In the genomic region with DNA sequence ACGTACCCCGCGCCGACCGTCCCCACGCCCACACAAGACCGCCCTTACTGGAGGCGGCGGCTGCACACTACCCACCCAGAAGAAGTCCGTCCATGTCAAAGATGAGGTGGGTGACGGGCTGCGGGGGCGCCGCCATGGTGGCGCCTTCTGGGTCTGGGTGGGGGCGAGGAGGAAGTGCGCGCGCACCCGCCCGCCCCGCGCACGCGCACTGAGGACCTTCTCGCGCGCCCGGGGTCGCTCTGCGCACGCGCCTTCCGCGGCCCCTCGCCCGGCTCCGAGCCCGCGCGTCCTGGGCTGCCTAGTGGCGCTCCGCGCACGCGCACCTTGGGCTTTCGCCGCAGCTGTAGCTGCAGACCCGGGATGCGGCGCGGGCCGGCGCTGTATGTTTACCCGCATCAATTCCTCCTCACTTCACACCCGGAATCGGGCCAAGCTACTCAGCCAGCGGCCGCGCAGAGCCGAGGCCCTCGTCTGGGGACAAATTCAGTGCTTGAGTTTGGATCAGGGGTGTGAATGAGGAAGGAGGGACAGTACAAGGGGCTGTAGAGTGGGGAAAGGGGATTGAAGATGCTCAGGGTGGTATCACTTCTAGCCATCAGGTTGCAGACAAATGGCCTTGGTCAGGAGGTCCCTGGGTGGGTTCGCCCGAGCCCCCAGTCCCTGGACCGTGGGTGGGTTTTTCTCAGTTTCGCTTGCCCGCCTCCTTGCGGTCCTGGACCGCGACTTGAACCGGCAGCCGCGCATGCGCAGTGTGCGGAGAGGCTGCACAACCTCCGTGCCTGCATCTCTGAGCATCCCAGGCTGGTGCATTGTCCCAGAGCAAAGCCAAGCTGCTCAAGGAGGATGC, we compare ENCODE assay signal across 1 cellular context.
A peak's percentile ranks its signal among the peaks of the same experiment; 100 is the strongest.
TF ChIP-seq lines count a peak whose summit lies in the region.

Gene PUDP (minus strand): TSS at position 176 of the 847 bp plus-strand sequence. CDS start 40 bp downstream, at position 136.

TF ChIP-seq in HepG2, 621 proteins besides CTCF, POLR2A, EP300 and RAD21 (continued from another document and continues in another):
- no peak for TF ChIP-seq SNAPC4 (CRISPR knock-in tag; IDR thresholded peaks at IDR 0.05)
- no peak; the same call in 1 of the 2 replicates for TF ChIP-seq KMT2A (CRISPR knock-in tag; IDR thresholded peaks at IDR 0.05)
- no peak for TF ChIP-seq NR2F1 (CRISPR knock-in tag; IDR thresholded peaks at IDR 0.05)
- TF ChIP-seq FOSL2 (CRISPR knock-in tag; IDR thresholded peaks at IDR 0.05): no peak
- no peak for TF ChIP-seq ZNF713 (CRISPR knock-in tag; IDR thresholded peaks at IDR 0.05)
- TF ChIP-seq PPARG (CRISPR knock-in tag; conservative IDR thresholded peaks at IDR 0.05): no peak
- no peak for TF ChIP-seq PRMT3 (CRISPR knock-in tag; IDR thresholded peaks at IDR 0.05; ENCODE audit: borderline replicate concordance, low read depth)
- TF ChIP-seq ARNT2 (CRISPR knock-in tag; IDR thresholded peaks at IDR 0.05; ENCODE audit: low read depth): no peak
- no peak for TF ChIP-seq ZFP91 (CRISPR knock-in tag; IDR thresholded peaks at IDR 0.05; ENCODE audit: borderline replicate concordance)
- TF ChIP-seq ATF7 (IDR thresholded peaks at IDR 0.05): no peak
- TF ChIP-seq ATF7 (CRISPR knock-in tag; IDR thresholded peaks at IDR 0.05): no peak
- no peak for TF ChIP-seq ZSCAN30 (CRISPR knock-in tag; IDR thresholded peaks at IDR 0.05)
- TF ChIP-seq, protein P1, sequence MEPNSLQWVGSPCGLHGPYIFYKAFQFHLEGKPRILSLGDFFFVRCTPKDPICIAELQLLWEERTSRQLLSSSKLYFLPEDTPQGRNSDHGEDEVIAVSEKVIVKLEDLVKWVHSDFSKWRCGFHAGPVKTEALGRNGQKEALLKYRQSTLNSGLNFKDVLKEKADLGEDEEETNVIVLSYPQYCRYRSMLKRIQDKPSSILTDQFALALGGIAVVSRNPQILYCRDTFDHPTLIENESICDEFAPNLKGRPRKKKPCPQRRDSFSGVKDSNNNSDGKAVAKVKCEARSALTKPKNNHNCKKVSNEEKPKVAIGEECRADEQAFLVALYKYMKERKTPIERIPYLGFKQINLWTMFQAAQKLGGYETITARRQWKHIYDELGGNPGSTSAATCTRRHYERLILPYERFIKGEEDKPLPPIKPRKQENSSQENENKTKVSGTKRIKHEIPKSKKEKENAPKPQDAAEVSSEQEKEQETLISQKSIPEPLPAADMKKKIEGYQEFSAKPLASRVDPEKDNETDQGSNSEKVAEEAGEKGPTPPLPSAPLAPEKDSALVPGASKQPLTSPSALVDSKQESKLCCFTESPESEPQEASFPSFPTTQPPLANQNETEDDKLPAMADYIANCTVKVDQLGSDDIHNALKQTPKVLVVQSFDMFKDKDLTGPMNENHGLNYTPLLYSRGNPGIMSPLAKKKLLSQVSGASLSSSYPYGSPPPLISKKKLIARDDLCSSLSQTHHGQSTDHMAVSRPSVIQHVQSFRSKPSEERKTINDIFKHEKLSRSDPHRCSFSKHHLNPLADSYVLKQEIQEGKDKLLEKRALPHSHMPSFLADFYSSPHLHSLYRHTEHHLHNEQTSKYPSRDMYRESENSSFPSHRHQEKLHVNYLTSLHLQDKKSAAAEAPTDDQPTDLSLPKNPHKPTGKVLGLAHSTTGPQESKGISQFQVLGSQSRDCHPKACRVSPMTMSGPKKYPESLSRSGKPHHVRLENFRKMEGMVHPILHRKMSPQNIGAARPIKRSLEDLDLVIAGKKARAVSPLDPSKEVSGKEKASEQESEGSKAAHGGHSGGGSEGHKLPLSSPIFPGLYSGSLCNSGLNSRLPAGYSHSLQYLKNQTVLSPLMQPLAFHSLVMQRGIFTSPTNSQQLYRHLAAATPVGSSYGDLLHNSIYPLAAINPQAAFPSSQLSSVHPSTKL (CRISPR knock-in tag; IDR thresholded peaks at IDR 0.05): no peak
- TF ChIP-seq GATAD2A (CRISPR knock-in tag; IDR thresholded peaks at IDR 0.05): no peak
- TF ChIP-seq ZSCAN31 (CRISPR knock-in tag; IDR thresholded peaks at IDR 0.05; ENCODE audit: low read depth): no peak
- TF ChIP-seq ZNF530 (CRISPR knock-in tag; IDR thresholded peaks at IDR 0.05; ENCODE audit: low read depth): no peak
- no peak for TF ChIP-seq JARID2 (CRISPR knock-in tag; IDR thresholded peaks at IDR 0.05; ENCODE audit: insufficient replicate concordance)
- TF ChIP-seq ZSCAN5A (CRISPR knock-in tag; IDR thresholded peaks at IDR 0.05; ENCODE audit: borderline replicate concordance): no peak
- no peak for TF ChIP-seq DBP (CRISPR knock-in tag; IDR thresholded peaks at IDR 0.05; ENCODE audit: not compliant biosample characterization)
- no peak for TF ChIP-seq RFXANK (CRISPR knock-in tag; IDR thresholded peaks at IDR 0.05)
- 0 out of 2 replicates have a peak, but pooled peaks have one; percentile 51 for TF ChIP-seq KMT2B (CRISPR knock-in tag; IDR thresholded peaks at IDR 0.05)
- no peak for TF ChIP-seq EHMT2 (IDR thresholded peaks at IDR 0.05; ENCODE audit: borderline replicate concordance, low read depth, low read length)
- TF ChIP-seq, protein P2, sequence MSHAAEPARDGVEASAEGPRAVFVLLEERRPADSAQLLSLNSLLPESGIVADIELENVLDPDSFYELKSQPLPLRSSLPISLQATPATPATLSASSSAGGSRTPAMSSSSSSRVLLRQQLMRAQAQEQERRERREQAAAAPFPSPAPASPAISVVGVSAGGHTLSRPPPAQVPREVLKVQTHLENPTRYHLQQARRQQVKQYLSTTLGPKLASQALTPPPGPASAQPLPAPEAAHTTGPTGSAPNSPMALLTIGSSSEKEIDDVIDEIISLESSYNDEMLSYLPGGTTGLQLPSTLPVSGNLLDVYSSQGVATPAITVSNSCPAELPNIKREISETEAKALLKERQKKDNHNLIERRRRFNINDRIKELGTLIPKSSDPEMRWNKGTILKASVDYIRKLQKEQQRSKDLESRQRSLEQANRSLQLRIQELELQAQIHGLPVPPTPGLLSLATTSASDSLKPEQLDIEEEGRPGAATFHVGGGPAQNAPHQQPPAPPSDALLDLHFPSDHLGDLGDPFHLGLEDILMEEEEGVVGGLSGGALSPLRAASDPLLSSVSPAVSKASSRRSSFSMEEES (CRISPR knock-in tag; IDR thresholded peaks at IDR 0.05): no peak
- TF ChIP-seq, protein P3, sequence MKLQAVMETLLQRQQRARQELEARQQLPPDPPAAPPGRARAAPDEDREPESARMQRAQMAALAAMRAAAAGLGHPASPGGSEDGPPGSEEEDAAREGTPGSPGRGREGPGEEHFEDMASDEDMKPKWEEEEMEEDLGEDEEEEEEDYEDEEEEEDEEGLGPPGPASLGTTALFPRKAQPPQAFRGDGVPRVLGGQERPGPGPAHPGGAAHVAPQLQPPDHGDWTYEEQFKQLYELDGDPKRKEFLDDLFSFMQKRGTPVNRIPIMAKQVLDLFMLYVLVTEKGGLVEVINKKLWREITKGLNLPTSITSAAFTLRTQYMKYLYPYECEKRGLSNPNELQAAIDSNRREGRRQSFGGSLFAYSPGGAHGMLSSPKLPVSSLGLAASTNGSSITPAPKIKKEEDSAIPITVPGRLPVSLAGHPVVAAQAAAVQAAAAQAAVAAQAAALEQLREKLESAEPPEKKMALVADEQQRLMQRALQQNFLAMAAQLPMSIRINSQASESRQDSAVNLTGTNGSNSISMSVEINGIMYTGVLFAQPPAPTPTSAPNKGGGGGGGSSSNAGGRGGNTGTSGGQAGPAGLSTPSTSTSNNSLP (IDR thresholded peaks at IDR 0.05; ENCODE audit: low read depth, low read length): no peak
- TF ChIP-seq TEF (CRISPR knock-in tag; IDR thresholded peaks at IDR 0.05): no peak
- no peak for TF ChIP-seq MTA3 (CRISPR knock-in tag; IDR thresholded peaks at IDR 0.05)
- TF ChIP-seq ZNF451 (CRISPR knock-in tag; IDR thresholded peaks at IDR 0.05): peak; percentile 50; the same call in 1 of the 2 replicates
- TF ChIP-seq ZNF329 (CRISPR knock-in tag; IDR thresholded peaks at IDR 0.05; ENCODE audit: low read depth): no peak
- no peak for TF ChIP-seq SP140L (CRISPR knock-in tag; IDR thresholded peaks at IDR 0.05; ENCODE audit: borderline replicate concordance)
- TF ChIP-seq, protein P4, sequence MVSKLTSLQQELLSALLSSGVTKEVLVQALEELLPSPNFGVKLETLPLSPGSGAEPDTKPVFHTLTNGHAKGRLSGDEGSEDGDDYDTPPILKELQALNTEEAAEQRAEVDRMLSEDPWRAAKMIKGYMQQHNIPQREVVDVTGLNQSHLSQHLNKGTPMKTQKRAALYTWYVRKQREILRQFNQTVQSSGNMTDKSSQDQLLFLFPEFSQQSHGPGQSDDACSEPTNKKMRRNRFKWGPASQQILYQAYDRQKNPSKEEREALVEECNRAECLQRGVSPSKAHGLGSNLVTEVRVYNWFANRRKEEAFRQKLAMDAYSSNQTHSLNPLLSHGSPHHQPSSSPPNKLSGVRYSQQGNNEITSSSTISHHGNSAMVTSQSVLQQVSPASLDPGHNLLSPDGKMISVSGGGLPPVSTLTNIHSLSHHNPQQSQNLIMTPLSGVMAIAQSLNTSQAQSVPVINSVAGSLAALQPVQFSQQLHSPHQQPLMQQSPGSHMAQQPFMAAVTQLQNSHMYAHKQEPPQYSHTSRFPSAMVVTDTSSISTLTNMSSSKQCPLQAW (CRISPR knock-in tag; IDR thresholded peaks at IDR 0.05): no peak
- TF ChIP-seq, protein P5, sequence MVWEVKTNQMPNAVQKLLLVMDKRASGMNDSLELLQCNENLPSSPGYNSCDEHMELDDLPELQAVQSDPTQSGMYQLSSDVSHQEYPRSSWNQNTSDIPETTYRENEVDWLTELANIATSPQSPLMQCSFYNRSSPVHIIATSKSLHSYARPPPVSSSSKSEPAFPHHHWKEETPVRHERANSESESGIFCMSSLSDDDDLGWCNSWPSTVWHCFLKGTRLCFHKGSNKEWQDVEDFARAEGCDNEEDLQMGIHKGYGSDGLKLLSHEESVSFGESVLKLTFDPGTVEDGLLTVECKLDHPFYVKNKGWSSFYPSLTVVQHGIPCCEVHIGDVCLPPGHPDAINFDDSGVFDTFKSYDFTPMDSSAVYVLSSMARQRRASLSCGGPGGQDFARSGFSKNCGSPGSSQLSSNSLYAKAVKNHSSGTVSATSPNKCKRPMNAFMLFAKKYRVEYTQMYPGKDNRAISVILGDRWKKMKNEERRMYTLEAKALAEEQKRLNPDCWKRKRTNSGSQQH (CRISPR knock-in tag; IDR thresholded peaks at IDR 0.05; ENCODE audit: low read depth): no peak
- TF ChIP-seq MAZ (IDR thresholded peaks at IDR 0.05; ENCODE audit: borderline replicate concordance, low read depth, low read length): peak; percentile 76; the same call in 1 of the 2 replicates
- 0 out of 2 replicates have a peak, but pooled peaks have one; percentile 37 for TF ChIP-seq MAZ (CRISPR knock-in tag; IDR thresholded peaks at IDR 0.05; ENCODE audit: low read depth)
- TF ChIP-seq FOXK2 (IDR thresholded peaks at IDR 0.05): no peak
